In genomic region chr7:67610897-67611296, GRCh38 we compare ENCODE assay signal across 36 cellular contexts.
DNase-seq lines count a peak whose midpoint lies in the region; ATAC-seq, FAIRE-seq and TF ChIP-seq lines count a peak whose summit lies in the region.
"Had no signal": no experiment of that assay in that cellular context is flagged by ENCODE, and none has a peak within 500 bp of the region (broad histone marks: within the 10 kb centered on the region; RNA-seq: fewer than 3 reads in every experiment).

No MANE protein-coding gene starts in this region.

- H3K9me3 Mint-ChIP-seq in immature natural killer cell, result peaks cover 0 to 8% (median 1%) of the 10 kb centered on the region in 6 donors

- POLR2A ChIA-PET in K562 (lab: Yijun Ruan, JAX), result no interaction called here

- H3K4me1 ChIP-seq in right cardiac atrium (ENCODE audit: control insufficient read depth, insufficient read depth, low read length) (no peaks in the 10 kb centered on the region), BLaER1 (peaks cover 16% of the 10 kb centered on the region), K562 (replicated peaks in 1 of 2; ENCODE audit: control insufficient read depth in 2 of 2, insufficient read depth in 2 of 2, low read length in 2 of 2) (no peaks in the 10 kb centered on the region)
- H3K4me1 ChIP-seq: A549, BE2C, Caco-2 had no signal

- no TSS peak for BruUV-seq in K562 (replicated peaks; lab: Mats Ljungman, UMichigan)

- no peaks in the 10 kb centered on the region for H3F3A ChIP-seq in neural cell (ENCODE audit: insufficient read depth, low read length, poor library complexity, severe bottlenecking)

- no peaks in the 10 kb centered on the region for H4K20me1 ChIP-seq in BLaER1
- no peaks in the 10 kb centered on the region for H4K20me1 ChIP-seq in K562 (replicated peaks; ENCODE audit: control insufficient read depth, insufficient read depth, low read length)
- H4K20me1 ChIP-seq in neural cell (ENCODE audit: insufficient read depth), result no peaks in the 10 kb centered on the region
- H4K20me1 ChIP-seq: BLaER1 treated with 17β-estradiol and CSF1 and Interleukin-3, amounts not matched to agents 10 nM and 100 nM had no signal

- no peaks in the 10 kb centered on the region for H3K9me1 ChIP-seq in K562 (ENCODE audit: control insufficient read depth, insufficient read depth, low read length)

- no peaks in the 10 kb centered on the region for H3K9me2 ChIP-seq in neural cell (ENCODE audit: insufficient read depth, low read length)

- no peaks in the 10 kb centered on the region for H3K79me2 ChIP-seq in K562 (ENCODE audit: control insufficient read depth, insufficient read depth, low read length)
- H3K79me2 ChIP-seq in neural cell (replicated peaks; ENCODE audit: insufficient read depth, low read length), result no peaks in the 10 kb centered on the region

- no peak overlapping the region for H3K27ac ChIP-seq in right cardiac atrium (ENCODE audit: low read length)
- no peak overlapping the region for H3K27ac ChIP-seq in BLaER1
- H3K27ac ChIP-seq in K562 (ENCODE audit: extremely low read depth, low read depth, low read length), result no peak overlapping the region
- no peak overlapping the region for H3K27ac ChIP-seq in neural cell (ENCODE audit: low read length)
- H3K27ac ChIP-seq: 22Rv1; A549; BLaER1 treated with 17β-estradiol and CSF1 and Interleukin-3, amounts not matched to agents 10 nM and 100 nM; C4-2B had no signal

- DNase-seq in cardiac septum (ENCODE audit: low spot score) (peak; percentile 47), right cardiac atrium (no peak), K562 (ENCODE audit: extremely low read depth in 1 of 4, low spot score in 3 of 4) (no peak), immature natural killer cell (no peak), SHP77 treated with DMSO at 0.1 percent for 48 hours (lab: John Stamatoyannopoulos, UW) (no peak)
- DNase-seq: 8988T; ACHN; AML-193; BE2C; C1 segment of cervical spinal cord; Caco-2; Calu3; CD4-positive, alpha-beta memory T cell; CD4-positive, alpha-beta T cell; CD4-positive, CD25-positive, alpha-beta regulatory T cell; CD8-positive, alpha-beta memory T cell; CD8-positive, alpha-beta T cell; COR-L47; DMS 273 treated with DMSO at 0.1 percent for 48 hours; DMS153; DMS53; DMS79; DMS79 treated with DMSO at 0.1 percent for 48 hours; DND-41; EL had no signal

- H3K27ac Mint-ChIP-seq in immature natural killer cell, result no peak overlapping the region
- H3K27ac Mint-ChIP-seq: B cell; CD14-positive monocyte; CD4-positive, alpha-beta T cell; CD4-positive, CD25-positive, alpha-beta regulatory T cell; CD8-positive, alpha-beta memory T cell; CD8-positive, alpha-beta T cell had no signal

- no peak for TF ChIP-seq EP300 in K562 (IDR thresholded peaks at IDR 0.05; ENCODE audit: low read length)
- TF ChIP-seq EP300 in neural cell (conservative IDR thresholded peaks at IDR 0.05; ENCODE audit: poor library complexity, severe bottlenecking), result peak; percentile 90

- H2AFZ ChIP-seq in K562 (ENCODE audit: low read depth, low read length) (no peak overlapping the region), neural cell (ENCODE audit: low read depth, low read length) (no peak overlapping the region)

- H3K4me2 ChIP-seq in BLaER1 (0 out of 2 replicates have a peak overlapping the region, but pooled peaks have one; percentile 55), K562 (ENCODE audit: insufficient read depth, low read length) (no peak overlapping the region), neural cell (ENCODE audit: low read length) (no peak overlapping the region)
- H3K4me2 ChIP-seq: A549 had no signal

- FAIRE-seq in K562 (lab: Jason Lieb, UNC), result peak; percentile 23
- FAIRE-seq: A204.1, A549, D721Med had no signal

- TF ChIP-seq POLR2A in K562 (conservative IDR thresholded peaks at IDR 0.05), result no peak

- H3K4me3 ChIP-seq in right cardiac atrium (ENCODE audit: low read length) (no peak overlapping the region), BLaER1 (no peak overlapping the region), K562 (no peak overlapping the region), neural cell (ENCODE audit: low read length) (no peak overlapping the region)
- H3K4me3 ChIP-seq: A549; BLaER1 treated with 17β-estradiol and CSF1 and Interleukin-3, amounts not matched to agents 10 nM and 100 nM had no signal

- TF ChIP-seq RAD21 in K562 (CRISPR knock-in tag; conservative IDR thresholded peaks at IDR 0.05 in 1 of 2, IDR thresholded peaks at IDR 0.05 in 1 of 2), result no peak
- TF ChIP-seq RAD21 in neural cell (conservative IDR thresholded peaks at IDR 0.05), result no peak

- in situ Hi-C loops in K562 (cut with MboI), result no loop called here

- H3K27me3 ChIP-seq in right cardiac atrium (ENCODE audit: control insufficient read depth, insufficient read depth) (no peaks in the 10 kb centered on the region), BLaER1 (no peaks in the 10 kb centered on the region), K562 (ENCODE audit: control insufficient read depth in 2 of 2, insufficient read depth in 2 of 2, low read length in 2 of 2) (peaks cover 2 to 22% of the 10 kb centered on the region in 2 experiments; a peak in 3 of 5 replicates), neural cell (ENCODE audit: insufficient read depth, low read depth, low read length) (no peaks in the 10 kb centered on the region)
- H3K27me3 ChIP-seq: BE2C; BLaER1 treated with 17β-estradiol and CSF1 and Interleukin-3, amounts not matched to agents 10 nM and 100 nM had no signal

- no peaks in the 10 kb centered on the region for H3K36me3 Mint-ChIP-seq in immature natural killer cell
- H3K36me3 Mint-ChIP-seq: CD14-positive monocyte; CD4-positive, alpha-beta memory T cell; CD4-positive, CD25-positive, alpha-beta regulatory T cell; CD8-positive, alpha-beta memory T cell; CD8-positive, alpha-beta T cell had no signal

- intact Hi-C loops in cardiac septum (cut with DNase I), result no loop called here
- intact Hi-C loops in right cardiac atrium (cut with DNase I), result no loop called here
- intact Hi-C loops in K562 (cut with micrococcal nuclease), result no loop called here

- WGBS in right cardiac atrium, result 78% methylated on average over 6 of the region's 6 CpGs
- WGBS in K562 (ENCODE audit: insufficient coverage, low coverage, missing lambda C conversion rate), result 1% methylated on average over 6 of the region's 6 CpGs

- H3K36me3 ChIP-seq in BLaER1, result no peaks in the 10 kb centered on the region
- H3K36me3 ChIP-seq in K562 (ENCODE audit: control insufficient read depth, insufficient read depth, low read length), result no peaks in the 10 kb centered on the region
- H3K36me3 ChIP-seq in neural cell (ENCODE audit: insufficient read depth, low read length), result no peaks in the 10 kb centered on the region
- H3K36me3 ChIP-seq: BE2C; BLaER1 treated with 17β-estradiol and CSF1 and Interleukin-3, amounts not matched to agents 10 nM and 100 nM had no signal

- no peak for TF ChIP-seq CTCF in K562 (IDR thresholded peaks at IDR 0.05 in 2 of 3, conservative IDR thresholded peaks at IDR 0.05 in 1 of 3; ENCODE audit: insufficient read depth in 2 of 3, low read depth in 1 of 3, low read length in 3 of 3)
- TF ChIP-seq CTCF in neural cell (IDR thresholded peaks at IDR 0.05; ENCODE audit: poor library complexity, severe bottlenecking), result no peak

- H3K4me1 Mint-ChIP-seq in immature natural killer cell, result no peaks in the 10 kb centered on the region
- H3K4me1 Mint-ChIP-seq: B cell; CD14-positive monocyte; CD4-positive, alpha-beta memory T cell; CD4-positive, CD25-positive, alpha-beta regulatory T cell; CD8-positive, alpha-beta memory T cell had no signal

- CTCF ChIA-PET in K562 (lab: Yijun Ruan, JAX; ENCODE audit: low intra/inter-chr PET ratio), result no interaction called here

- H3K27me3 Mint-ChIP-seq in immature natural killer cell (ENCODE audit: low read depth in 3 of 3), result peaks cover 2 to 5% (median 4%) of the 10 kb centered on the region in 3 donors
- H3K27me3 Mint-ChIP-seq: B cell; CD4-positive, alpha-beta memory T cell; CD4-positive, alpha-beta T cell; CD4-positive, CD25-positive, alpha-beta regulatory T cell had no signal

- H3K9ac ChIP-seq in BLaER1, result no peak overlapping the region
- H3K9ac ChIP-seq in K562 (ENCODE audit: insufficient read depth in 1 of 2, low read depth in 2 of 2, low read length in 2 of 2), result no peak overlapping the region
- no peak overlapping the region for H3K9ac ChIP-seq in neural cell (ENCODE audit: low read length)
- H3K9ac ChIP-seq: BLaER1 treated with 17β-estradiol and CSF1 and Interleukin-3, amounts not matched to agents 10 nM and 100 nM had no signal

- H3K4me3 Mint-ChIP-seq in immature natural killer cell, result no peak overlapping the region
- H3K4me3 Mint-ChIP-seq: B cell; CD14-positive monocyte; CD4-positive, alpha-beta memory T cell; CD4-positive, alpha-beta T cell; CD4-positive, CD25-positive, alpha-beta regulatory T cell; CD8-positive, alpha-beta memory T cell; CD8-positive, alpha-beta T cell had no signal

- H3K9me3 ChIP-seq in right cardiac atrium (ENCODE audit: control insufficient read depth, low read length) (peaks cover 1% of the 10 kb centered on the region), BLaER1 (peaks cover 11% of the 10 kb centered on the region), K562 (replicated peaks; ENCODE audit: control insufficient read depth, insufficient read depth, low read depth, low read length) (no peaks in the 10 kb centered on the region), neural cell (ENCODE audit: low read length) (peaks cover 7% of the 10 kb centered on the region)

- no peak for ATAC-seq in right cardiac atrium
- ATAC-seq in K562, result no peak
- no peak for ATAC-seq in HG03442 (IDR thresholded peaks at IDR 0.05; ENCODE audit: unreplicated experiment)
- ATAC-seq: A549; CD8-positive, alpha-beta T cell had no signal

TF ChIP-seq in K562, 482 proteins besides CTCF, POLR2A, EP300 and RAD21:
- TF ChIP-seq ZNF184 (CRISPR knock-in tag; IDR thresholded peaks at IDR 0.05), result no peak
TF ChIP-seq in K562: peak in this region for 0.

TF ChIP-seq in neural cell, 6 proteins besides CTCF, POLR2A, EP300 and RAD21:
- TF ChIP-seq SMC3 (conservative IDR thresholded peaks at IDR 0.05; ENCODE audit: poor library complexity) (no peak), POLR2AphosphoS5 (IDR thresholded peaks at IDR 0.05) (peak; percentile 66)
